In genomic region chr22:19447388-19448075, GRCh38 we compare ENCODE assay signal across 8 cellular contexts. TPM values are rescaled to one million over a fixed set of nuclear protein-coding genes. Genes with fewer than 3 reads are reported as not detected.
DNase-seq lines count a peak whose midpoint lies in the region; TF ChIP-seq lines count a peak whose summit lies in the region.

A gene with protein sequence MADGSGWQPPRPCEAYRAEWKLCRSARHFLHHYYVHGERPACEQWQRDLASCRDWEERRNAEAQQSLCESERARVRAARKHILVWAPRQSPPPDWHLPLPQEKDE (minus strand): TSS chr22:19447711. CDS start chr22:19447688, 23 bp downstream.

- H3K4me2 ChIP-seq in SK-N-SH: peak within 1 kb of the TSS; percentile 85

- H3K4me3 ChIP-seq in SK-N-SH (ENCODE audit: low read depth in 2 of 2, low read length in 1 of 2): peak within 1 kb of the TSS; percentile 75 to 87

- no peak for TF ChIP-seq RAD21 in SK-N-SH (IDR thresholded peaks at IDR 0.05; ENCODE audit: low read length)

- H3K79me2 ChIP-seq in SK-N-SH (ENCODE audit: insufficient read depth): peaks cover 49% of the 10 kb centered on the region

- H3K27ac ChIP-seq in SK-N-SH (ENCODE audit: low read depth in 2 of 2, low read length in 1 of 2): peak within 1 kb of the TSS; percentile 41 to 90
- H3K27ac ChIP-seq in temporal lobe (ENCODE audit: low read depth, low read length): peak within 1 kb of the TSS; percentile 87

- CTCF ChIA-PET in SK-N-SH (lab: Yijun Ruan, JAX): interaction anchor here (0.7 to 1.7 kb wide), 5 partner anchors 13 to 302 kb away, joined by 4 to 7 read pairs (median 5); no protein-coding TSS in a partner anchor

- peaks cover 14 to 52% of the 10 kb centered on the region in 2 experiments for H3K36me3 ChIP-seq in SK-N-SH (replicated peaks in 1 of 2; ENCODE audit: control insufficient read depth in 1 of 2, insufficient read depth in 2 of 2, low read length in 1 of 2)

- peak within 1 kb of the TSS; percentile 85 for H2AFZ ChIP-seq in SK-N-SH (ENCODE audit: low read depth)

- no peaks in the 10 kb centered on the region for H3K9me2 ChIP-seq in SK-N-SH

- TF ChIP-seq CTCF in HFFc6 (IDR thresholded peaks at IDR 0.05) (no peak), SK-N-SH (IDR thresholded peaks at IDR 0.05) (no peak)

- H3K9ac ChIP-seq in SK-N-SH: peak within 1 kb of the TSS; percentile 90

- peak in 1 of 2 experiments; percentile 43; a peak in 1 of 4 replicates for TF ChIP-seq EP300 in SK-N-SH (IDR thresholded peaks at IDR 0.05; ENCODE audit: borderline replicate concordance in 1 of 2, low read depth in 1 of 2, low read length in 1 of 2)

- DNase-seq in GM04503 (ENCODE audit: low read depth): peak; percentile 73
- peak; percentile 87 for DNase-seq in HFFc6
- DNase-seq in NCI-H1048 (lab: John Stamatoyannopoulos, UW): peak; percentile 68
- DNase-seq in SK-N-SH: peak; percentile 98
- peak; percentile 54 for DNase-seq in glomerular endothelial cell (ENCODE audit: extremely low read depth, low read depth, low spot score)
- DNase-seq in occipital lobe (lab: John Stamatoyannopoulos, UW): peak; percentile 89

- no peaks in the 10 kb centered on the region for H3K9me3 Mint-ChIP-seq in HFFc6
- no peaks in the 10 kb centered on the region for H3K9me3 Mint-ChIP-seq in activated naive CD4-positive, alpha-beta T cell treated with anti-CD3 and anti-CD28 coated beads, Interleukin-2, amount 50 U/mL, for 24 hours

- H3K4me3 Mint-ChIP-seq in HFFc6: peak within 1 kb of the TSS; percentile 89
- peak within 1 kb of the TSS; percentile 93 for H3K4me3 Mint-ChIP-seq in activated naive CD4-positive, alpha-beta T cell treated with anti-CD3 and anti-CD28 coated beads, Interleukin-2, amount 50 U/mL, for 24 hours

- POLR2A ChIA-PET in SK-N-SH (lab: Yijun Ruan, JAX): interaction anchor here (0.7 to 1.2 kb wide), 3 partner anchors 12 to 42 kb away, joined by 3 to 11 read pairs (median 3); partner anchors contain the start of gene MRPL40

- H4K20me1 ChIP-seq in SK-N-SH (ENCODE audit: insufficient read depth): 0 out of 2 replicates have a peak, but pooled peaks cover 11% of the 10 kb centered on the region

- no peaks in the 10 kb centered on the region for H3K9me3 ChIP-seq in SK-N-SH

- H3K27me3 ChIP-seq in SK-N-SH (ENCODE audit: insufficient read depth): no peaks in the 10 kb centered on the region

- peaks cover 0 to 19% of the 10 kb centered on the region in 2 experiments; a peak in 1 of 4 replicates for H3K4me1 ChIP-seq in SK-N-SH (ENCODE audit: control insufficient read depth in 1 of 2, insufficient read depth in 2 of 2, low read depth in 1 of 2, low read length in 1 of 2)

- peaks cover 14% of the 10 kb centered on the region for H3K36me3 Mint-ChIP-seq in HFFc6 (ENCODE audit: low read depth)
- peaks cover 9% of the 10 kb centered on the region for H3K36me3 Mint-ChIP-seq in activated naive CD4-positive, alpha-beta T cell treated with anti-CD3 and anti-CD28 coated beads, Interleukin-2, amount 50 U/mL, for 24 hours

- H3K27ac Mint-ChIP-seq in HFFc6: peak within 1 kb of the TSS; percentile 82
- peak within 1 kb of the TSS; percentile 93 for H3K27ac Mint-ChIP-seq in activated naive CD4-positive, alpha-beta T cell treated with anti-CD3 and anti-CD28 coated beads, Interleukin-2, amount 50 U/mL, for 24 hours

- WGBS in SK-N-SH (ENCODE audit: low lambda C conversion rate): 0% methylated on average over 21 of the region's 83 CpGs

- peaks cover 5% of the 10 kb centered on the region for H3K27me3 Mint-ChIP-seq in HFFc6 (ENCODE audit: insufficient read depth)
- no peaks in the 10 kb centered on the region for H3K27me3 Mint-ChIP-seq in activated naive CD4-positive, alpha-beta T cell treated with anti-CD3 and anti-CD28 coated beads, Interleukin-2, amount 50 U/mL, for 24 hours

- H3K4me1 Mint-ChIP-seq in HFFc6 (ENCODE audit: low read depth): peaks cover 22% of the 10 kb centered on the region
- peaks cover 50% of the 10 kb centered on the region for H3K4me1 Mint-ChIP-seq in activated naive CD4-positive, alpha-beta T cell treated with anti-CD3 and anti-CD28 coated beads, Interleukin-2, amount 50 U/mL, for 24 hours

- H3F3A ChIP-seq in SK-N-SH (replicated peaks; ENCODE audit: insufficient read depth): peaks cover 9% of the 10 kb centered on the region

TF ChIP-seq in SK-N-SH, 30 proteins besides CTCF, POLR2A, EP300 and RAD21:
- TF ChIP-seq CHD2 (IDR thresholded peaks at IDR 0.05; ENCODE audit: low read length, partially characterized antibody): peak; percentile 86
- peak; percentile 65; the same call in 1 of the 2 replicates for TF ChIP-seq POLR2AphosphoS5 (IDR thresholded peaks at IDR 0.05; ENCODE audit: low read depth, low read length)
- peak; percentile 25; the same call in 1 of the 2 replicates for TF ChIP-seq SIN3A (IDR thresholded peaks at IDR 0.05; ENCODE audit: borderline replicate concordance, low read depth, low read length)
- no peak for TF ChIP-seq JUND (IDR thresholded peaks at IDR 0.05)
- no peak for TF ChIP-seq FOSL2 (IDR thresholded peaks at IDR 0.05; ENCODE audit: borderline replicate concordance, low read depth)
- no peak for TF ChIP-seq RXRA (IDR thresholded peaks at IDR 0.05; ENCODE audit: borderline replicate concordance, low read depth)
- no peak for TF ChIP-seq ELF1 (IDR thresholded peaks at IDR 0.05)
- peak; percentile 29; the same call in 1 of the 2 replicates for TF ChIP-seq FOXJ3 (CRISPR knock-in tag; IDR thresholded peaks at IDR 0.05)
- TF ChIP-seq, protein P1, sequence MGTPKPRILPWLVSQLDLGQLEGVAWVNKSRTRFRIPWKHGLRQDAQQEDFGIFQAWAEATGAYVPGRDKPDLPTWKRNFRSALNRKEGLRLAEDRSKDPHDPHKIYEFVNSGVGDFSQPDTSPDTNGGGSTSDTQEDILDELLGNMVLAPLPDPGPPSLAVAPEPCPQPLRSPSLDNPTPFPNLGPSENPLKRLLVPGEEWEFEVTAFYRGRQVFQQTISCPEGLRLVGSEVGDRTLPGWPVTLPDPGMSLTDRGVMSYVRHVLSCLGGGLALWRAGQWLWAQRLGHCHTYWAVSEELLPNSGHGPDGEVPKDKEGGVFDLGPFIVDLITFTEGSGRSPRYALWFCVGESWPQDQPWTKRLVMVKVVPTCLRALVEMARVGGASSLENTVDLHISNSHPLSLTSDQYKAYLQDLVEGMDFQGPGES (IDR thresholded peaks at IDR 0.05; ENCODE audit: low read depth, low read length): peak; percentile 78
- peak; percentile 87 for TF ChIP-seq YY1 (IDR thresholded peaks at IDR 0.05; ENCODE audit: low read depth)
- peak; percentile 53 for TF ChIP-seq GABPA (IDR thresholded peaks at IDR 0.05; ENCODE audit: low read depth)
- no peak for TF ChIP-seq RCOR1 (IDR thresholded peaks at IDR 0.05; ENCODE audit: low read length)
- TF ChIP-seq TAF1 (IDR thresholded peaks at IDR 0.05; ENCODE audit: borderline replicate concordance, low read depth, low read length): peak; percentile 78
- TF ChIP-seq, protein P2, sequence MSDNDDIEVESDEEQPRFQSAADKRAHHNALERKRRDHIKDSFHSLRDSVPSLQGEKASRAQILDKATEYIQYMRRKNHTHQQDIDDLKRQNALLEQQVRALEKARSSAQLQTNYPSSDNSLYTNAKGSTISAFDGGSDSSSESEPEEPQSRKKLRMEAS (IDR thresholded peaks at IDR 0.05; ENCODE audit: low read depth): 0 out of 2 replicates have a peak, but pooled peaks have one; percentile 27
- peak; percentile 64 for TF ChIP-seq MXI1 (IDR thresholded peaks at IDR 0.05; ENCODE audit: low read depth, low read length)
- TF ChIP-seq, protein P3, sequence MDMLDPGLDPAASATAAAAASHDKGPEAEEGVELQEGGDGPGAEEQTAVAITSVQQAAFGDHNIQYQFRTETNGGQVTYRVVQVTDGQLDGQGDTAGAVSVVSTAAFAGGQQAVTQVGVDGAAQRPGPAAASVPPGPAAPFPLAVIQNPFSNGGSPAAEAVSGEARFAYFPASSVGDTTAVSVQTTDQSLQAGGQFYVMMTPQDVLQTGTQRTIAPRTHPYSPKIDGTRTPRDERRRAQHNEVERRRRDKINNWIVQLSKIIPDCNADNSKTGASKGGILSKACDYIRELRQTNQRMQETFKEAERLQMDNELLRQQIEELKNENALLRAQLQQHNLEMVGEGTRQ (IDR thresholded peaks at IDR 0.05; ENCODE audit: borderline replicate concordance, low read depth, low read length): no peak
- TF ChIP-seq, protein P4, sequence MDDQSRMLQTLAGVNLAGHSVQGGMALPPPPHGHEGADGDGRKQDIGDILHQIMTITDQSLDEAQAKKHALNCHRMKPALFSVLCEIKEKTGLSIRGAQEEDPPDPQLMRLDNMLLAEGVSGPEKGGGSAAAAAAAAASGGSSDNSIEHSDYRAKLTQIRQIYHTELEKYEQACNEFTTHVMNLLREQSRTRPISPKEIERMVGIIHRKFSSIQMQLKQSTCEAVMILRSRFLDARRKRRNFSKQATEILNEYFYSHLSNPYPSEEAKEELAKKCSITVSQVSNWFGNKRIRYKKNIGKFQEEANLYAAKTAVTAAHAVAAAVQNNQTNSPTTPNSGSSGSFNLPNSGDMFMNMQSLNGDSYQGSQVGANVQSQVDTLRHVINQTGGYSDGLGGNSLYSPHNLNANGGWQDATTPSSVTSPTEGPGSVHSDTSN (IDR thresholded peaks at IDR 0.05): peak; percentile 100
- TF ChIP-seq RFX5 (IDR thresholded peaks at IDR 0.05; ENCODE audit: low read length): 0 out of 2 replicates have a peak, but pooled peaks have one; percentile 63
- TF ChIP-seq, protein P5, sequence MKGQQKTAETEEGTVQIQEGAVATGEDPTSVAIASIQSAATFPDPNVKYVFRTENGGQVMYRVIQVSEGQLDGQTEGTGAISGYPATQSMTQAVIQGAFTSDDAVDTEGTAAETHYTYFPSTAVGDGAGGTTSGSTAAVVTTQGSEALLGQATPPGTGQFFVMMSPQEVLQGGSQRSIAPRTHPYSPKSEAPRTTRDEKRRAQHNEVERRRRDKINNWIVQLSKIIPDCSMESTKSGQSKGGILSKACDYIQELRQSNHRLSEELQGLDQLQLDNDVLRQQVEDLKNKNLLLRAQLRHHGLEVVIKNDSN (IDR thresholded peaks at IDR 0.05; ENCODE audit: borderline replicate concordance, low read depth): peak; percentile 74; the same call in 1 of the 2 replicates

RNA-seq across cellular contexts. Expression of the gene that starts here (rescaled TPM):
- 10 to 100 TPM; 11.2 to 12.7 (median 12.2) TPM for total RNA-seq in HFFc6 (2021; fragmentation: NEBNext Ultra II Directional; extraction: Animal tissue kit (Norgen Biotek cat#: 25700))
- 17.7 and 22.2 TPM in 2 replicates for polyA plus RNA-seq in SK-N-SH (2012; rRNA removed)
- 21.1 and 21.7 TPM in 2 replicates for polyA plus RNA-seq in SK-N-SH (2012; cell fraction: cytosol; rRNA removed)
- polyA plus RNA-seq in SK-N-SH (2012; cell fraction: nucleus; rRNA removed): 11.1 and 14.0 TPM in 2 replicates
- total RNA-seq in glomerular endothelial cell (23.4 and 32.3 TPM in 2 replicates), occipital lobe (31.8 TPM), temporal lobe (30.2 TPM)

Comparison
In these comparisons a context has a peak if more than half of its experiments do, and no peak if none do; other contexts are left out.
1. Peak in every context shown above with its lines: DNase-seq, H3K4me3 ChIP-seq and H3K27ac ChIP-seq.